Comparison of ENCODE assay signal across 8 cellular contexts in genomic region chr22:30969532-30970355, GRCh38. TPM values are rescaled to one million over a fixed set of nuclear protein-coding genes. Genes with fewer than 3 reads are reported as not detected.
DNase-seq lines count a peak whose midpoint lies in the region; ATAC-seq and TF ChIP-seq lines count a peak whose summit lies in the region.

No MANE protein-coding gene starts in this region.

- peaks cover 38% of the 10 kb centered on the region for H4K20me1 ChIP-seq in OCI-LY7 (ENCODE audit: insufficient read depth, low read length)

- peaks cover 2% of the 10 kb centered on the region for H3K27me3 Mint-ChIP-seq in activated naive CD8-positive, alpha-beta T cell treated with anti-CD3 and anti-CD28 coated beads, Interleukin-2, amount 50 U/mL, for 24 hours

- H2AFZ ChIP-seq in OCI-LY7 (ENCODE audit: low read length): peak overlapping the region; percentile 57

- H3K27me3 ChIP-seq in right cardiac atrium (ENCODE audit: control insufficient read depth, insufficient read depth) (no peaks in the 10 kb centered on the region), skeletal muscle satellite cell (ENCODE audit: control insufficient read depth, insufficient read depth, low read length) (no peaks in the 10 kb centered on the region)

- H3K36me3 ChIP-seq in OCI-LY7 (ENCODE audit: insufficient read depth, low read length) (peaks cover 64% of the 10 kb centered on the region), skeletal muscle satellite cell (ENCODE audit: insufficient read depth, low read length) (peaks cover 43% of the 10 kb centered on the region)

- no peaks in the 10 kb centered on the region for H3K9me2 ChIP-seq in OCI-LY7 (ENCODE audit: insufficient read depth, low read length)

- H3K9me3 ChIP-seq in OCI-LY7 (ENCODE audit: low read length): no peaks in the 10 kb centered on the region
- peaks cover 5% of the 10 kb centered on the region for H3K9me3 ChIP-seq in right cardiac atrium (ENCODE audit: control insufficient read depth, low read length)
- no peaks in the 10 kb centered on the region for H3K9me3 ChIP-seq in skeletal muscle satellite cell (replicated peaks; ENCODE audit: low read length)

- H3K4me1 ChIP-seq in OCI-LY7 (ENCODE audit: insufficient read depth, low read length, poor library complexity, severe bottlenecking): peaks cover 57% of the 10 kb centered on the region
- H3K4me1 ChIP-seq in right cardiac atrium (ENCODE audit: control insufficient read depth, insufficient read depth, low read length): peaks cover 5% of the 10 kb centered on the region
- H3K4me1 ChIP-seq in skeletal muscle satellite cell (ENCODE audit: control insufficient read depth, insufficient read depth, low read length): peaks cover 23% of the 10 kb centered on the region

- CTCF ChIA-PET in OCI-LY7 (lab: Charles Lee; ENCODE audit: unreplicated experiment): no interaction called here

- peak overlapping the region; percentile 87 for H3K4me3 Mint-ChIP-seq in activated naive CD8-positive, alpha-beta T cell treated with anti-CD3 and anti-CD28 coated beads, Interleukin-2, amount 50 U/mL, for 24 hours

- TF ChIP-seq CTCF in OCI-LY7 (conservative IDR thresholded peaks at IDR 0.05; ENCODE audit: low read length): peak; percentile 47; the same call in 1 of the 2 replicates

- H3K36me3 Mint-ChIP-seq in activated naive CD8-positive, alpha-beta T cell treated with anti-CD3 and anti-CD28 coated beads, Interleukin-2, amount 50 U/mL, for 24 hours (ENCODE audit: low read depth): peaks cover 83% of the 10 kb centered on the region

- BruUV-seq in OCI-LY7 (replicated peaks; lab: Mats Ljungman, UMichigan): no TSS peak

- DNase-seq in activated naive CD4-positive, alpha-beta T cell treated with Interleukin-2 at 50 U/mL for 16 hours: peak; percentile 47
- DNase-seq in activated naive CD4-positive, alpha-beta T cell treated with anti-CD3 and anti-CD28 coated beads, Interleukin-2, amount 50 U/mL, for 16 hours: no peak
- DNase-seq in OCI-LY7 (ENCODE audit: low spot score) (peak; percentile 79), right cardiac atrium (peak in 1 of 3 donors; percentile 44), NCI-H2081 treated with DMSO at 0.1 percent for 48 hours (lab: John Stamatoyannopoulos, UW) (no peak)
- peak; percentile 45 for DNase-seq in activated naive CD8-positive, alpha-beta T cell treated with anti-CD3 and anti-CD28 coated beads, Interleukin-2, amount 50 U/mL, for 24 hours

- intact Hi-C loops in OCI-LY7 (cut with micrococcal nuclease; ENCODE audit: unreplicated experiment) (loop anchor here (1.0 kb wide), 2 partner anchors 111 to 115 kb away; no protein-coding TSS in a partner anchor), right cardiac atrium (cut with DNase I) (loop anchor here in 3 of 4 donors (5.0 to 10.0 kb wide), 2 partner anchors 75 to 113 kb away; partner anchors contain the start of gene SMTN (in 3 of the 3))

- peaks cover 46% of the 10 kb centered on the region for H3K4me1 Mint-ChIP-seq in activated naive CD8-positive, alpha-beta T cell treated with anti-CD3 and anti-CD28 coated beads, Interleukin-2, amount 50 U/mL, for 24 hours

- H3K27ac ChIP-seq in OCI-LY7 (ENCODE audit: low read depth, low read length, poor library complexity, severe bottlenecking): peak overlapping the region; percentile 88
- H3K27ac ChIP-seq in right cardiac atrium (ENCODE audit: low read length): peak overlapping the region; percentile 66

- POLR2A ChIA-PET in OCI-LY7 (lab: Charles Lee): interaction anchor here (0.6 to 2.0 kb wide), 5 partner anchors 12 to 320 kb away, joined by 3 to 7 read pairs (median 4); no protein-coding TSS in a partner anchor

- H3K4me2 ChIP-seq in OCI-LY7 (ENCODE audit: low read length) (peak overlapping the region; percentile 86), skeletal muscle satellite cell (ENCODE audit: low read length) (peak overlapping the region; percentile 88)

- peak overlapping the region; percentile 83 for H3K27ac Mint-ChIP-seq in activated naive CD8-positive, alpha-beta T cell treated with anti-CD3 and anti-CD28 coated beads, Interleukin-2, amount 50 U/mL, for 24 hours

- WGBS in right cardiac atrium: 2% methylated on average over 49 of the region's 49 CpGs

- H3K79me2 ChIP-seq in OCI-LY7 (ENCODE audit: insufficient read depth, low read depth, low read length): peaks cover 88% of the 10 kb centered on the region

- ATAC-seq in HG02938 (IDR thresholded peaks at IDR 0.05; ENCODE audit: unreplicated experiment) (peak; percentile 23), right cardiac atrium (peak; percentile 39 to 48)
- ATAC-seq in activated naive CD8-positive, alpha-beta T cell treated with anti-CD3 and anti-CD28 coated beads, Interleukin-2, amount 50 U/mL, for 24 hours: peak; percentile 22

- H3K9me3 Mint-ChIP-seq in activated naive CD8-positive, alpha-beta T cell treated with anti-CD3 and anti-CD28 coated beads, Interleukin-2, amount 50 U/mL, for 24 hours: peaks cover 57% of the 10 kb centered on the region

- H3K9ac ChIP-seq in skeletal muscle satellite cell (ENCODE audit: low read depth, low read length): peak overlapping the region; percentile 95

- H3K4me3 ChIP-seq in OCI-LY7 (ENCODE audit: low read depth, low read length, poor library complexity, severe bottlenecking) (peak overlapping the region; percentile 81), right cardiac atrium (ENCODE audit: low read length) (peak overlapping the region; percentile 81), skeletal muscle satellite cell (ENCODE audit: low read length) (peak overlapping the region; percentile 86)

RNA-seq across cellular contexts. Expression of gene TUG1, which starts 0.7 kb away (rescaled TPM):
- 60.1 and 70.3 TPM in 2 replicates for total RNA-seq in OCI-LY7 (2014; rRNA removed; shearing (Covaris generic))
- total RNA-seq in OCI-LY7 (2022): 109 and 127 TPM in 2 replicates
- total RNA-seq in right cardiac atrium: 10 to 100 TPM; 42.1 to 56.2 (median 47.3) TPM
- polyA plus RNA-seq in right cardiac atrium: 22.8 TPM
- 41.3 and 43.1 TPM in 2 replicates for total RNA-seq in skeletal muscle satellite cell (2012; rRNA removed)

RNA-seq across cellular contexts. Expression of gene MORC2, which starts 1.2 kb away (rescaled TPM):
- total RNA-seq in OCI-LY7 (2014; rRNA removed; shearing (Covaris generic)): 22.9 and 26.0 TPM in 2 replicates
- total RNA-seq in OCI-LY7 (2022) (35.6 and 37.4 TPM in 2 replicates), right cardiac atrium (10 to 100 TPM; 17.0 to 24.0 (median 17.3) TPM)
- polyA plus RNA-seq in right cardiac atrium: 15.8 TPM
- total RNA-seq in skeletal muscle satellite cell (2012; rRNA removed): 15.9 and 17.7 TPM in 2 replicates

Comparison
In these comparisons a context has a peak if more than half of its experiments do, and no peak if none do; other contexts are left out.
1. DNase-seq: peak in activated naive CD4-positive, alpha-beta T cell treated with Interleukin-2 at 50 U/mL for 16 hours (single experiment), OCI-LY7 (single experiment) and activated naive CD8-positive, alpha-beta T cell treated with anti-CD3 and anti-CD28 coated beads, Interleukin-2, amount 50 U/mL, for 24 hours (single experiment); none in activated naive CD4-positive, alpha-beta T cell treated with anti-CD3 and anti-CD28 coated beads, Interleukin-2, amount 50 U/mL, for 16 hours (single experiment) and NCI-H2081 treated with DMSO at 0.1 percent for 48 hours (single experiment).
2. Peak in every context shown above with its lines, with median percentiles within 50 percentile points of each other: ATAC-seq and H3K4me3 ChIP-seq.